Comparison of ENCODE assay signal across 17 cellular contexts in genomic region chr2:105782646-105783045, GRCh38. TPM values are rescaled to one million over a fixed set of nuclear protein-coding genes. Genes with fewer than 3 reads are reported as not detected.
DNase-seq lines count a peak whose midpoint lies in the region; ATAC-seq lines count a peak whose summit lies in the region.
"Had no signal": no experiment of that assay in that cellular context is flagged by ENCODE, and none has a peak within 500 bp of the region (broad histone marks: within the 10 kb centered on the region; RNA-seq: fewer than 3 reads in every experiment).

No MANE protein-coding gene starts in this region.

- no peaks in the 10 kb centered on the region for H3K9me3 Mint-ChIP-seq in activated T-helper 2 cell treated with anti-CD3 and anti-CD28 coated beads, Interferon-gamma antibody, Interleukin-2, Interleukin-4, amounts not matched to agents 10 μg/mL and 5 μg/mL and 100 μg/mL, durations not matched to agents 14 hours and 24 hours and 36 hours
- no peaks in the 10 kb centered on the region for H3K9me3 Mint-ChIP-seq in stimulated activated effector memory CD8-positive, alpha-beta T cell treated with anti-CD3 and anti-CD28 coated beads, Interleukin-12 subunit alpha, Interleukin-12 subunit beta, amount 100 ng/mL, for 72 hours
- H3K9me3 Mint-ChIP-seq: HFFc6 had no signal

- peak overlapping the region; percentile 50 for H3K27ac Mint-ChIP-seq in activated T-helper 2 cell treated with anti-CD3 and anti-CD28 coated beads, Interferon-gamma antibody, Interleukin-2, Interleukin-4, amounts not matched to agents 10 μg/mL and 5 μg/mL and 100 μg/mL, durations not matched to agents 14 hours and 24 hours and 36 hours
- no peak overlapping the region for H3K27ac Mint-ChIP-seq in stimulated activated effector memory CD8-positive, alpha-beta T cell treated with anti-CD3 and anti-CD28 coated beads, Interleukin-12 subunit alpha, Interleukin-12 subunit beta, amount 100 ng/mL, for 72 hours
- H3K27ac Mint-ChIP-seq: HFFc6 had no signal

- peak; percentile 63 for DNase-seq in activated effector memory CD4-positive, alpha-beta T cell treated with anti-CD3 and anti-CD28 coated beads, Interleukin-2, amount 50 U/mL, for 16 hours
- DNase-seq in activated effector memory CD4-positive, alpha-beta T cell treated with Interleukin-2 at 50 U/mL for 16 hours, result no peak
- DNase-seq in NCI-H2107 treated with DMSO at 0.1 percent for 48 hours (lab: John Stamatoyannopoulos, UW; ENCODE audit: unreplicated experiment), result peak; percentile 68
- DNase-seq in activated T-helper 2 cell treated with anti-CD3 and anti-CD28 coated beads, Interferon-gamma antibody, Interleukin-2, Interleukin-4, amounts not matched to agents 10 μg/mL and 5 μg/mL and 100 μg/mL, durations not matched to agents 14 hours and 24 hours and 36 hours (ENCODE audit: low spot score), result no peak
- DNase-seq in stimulated activated effector memory CD8-positive, alpha-beta T cell treated with anti-CD3 and anti-CD28 coated beads, Interleukin-12 subunit alpha, Interleukin-12 subunit beta, amount 100 ng/mL, for 72 hours (ENCODE audit: low spot score in 2 of 2), result no peak
- no peak for DNase-seq in AG20443 (ENCODE audit: low spot score)
- no peak for DNase-seq in SKM-1 treated with dmso at 0.1 percent for 144 hours (lab: John Stamatoyannopoulos, UW; ENCODE audit: unreplicated experiment)
- DNase-seq in activated CD4-positive, CD25-positive, alpha-beta regulatory T cell (lab: John Stamatoyannopoulos, UW), result no peak
- DNase-seq: amniotic stem cell, foreskin fibroblast, HFFc6, NCI-H1048, psoas muscle, substantia nigra, T1000 had no signal

- no peaks in the 10 kb centered on the region for H3K27me3 Mint-ChIP-seq in activated T-helper 2 cell treated with anti-CD3 and anti-CD28 coated beads, Interferon-gamma antibody, Interleukin-2, Interleukin-4, amounts not matched to agents 10 μg/mL and 5 μg/mL and 100 μg/mL, durations not matched to agents 14 hours and 24 hours and 36 hours (ENCODE audit: low read depth)

- no peak overlapping the region for H3K4me3 Mint-ChIP-seq in activated T-helper 2 cell treated with anti-CD3 and anti-CD28 coated beads, Interferon-gamma antibody, Interleukin-2, Interleukin-4, amounts not matched to agents 10 μg/mL and 5 μg/mL and 100 μg/mL, durations not matched to agents 14 hours and 24 hours and 36 hours (ENCODE audit: low read depth)
- H3K4me3 Mint-ChIP-seq in stimulated activated effector memory CD8-positive, alpha-beta T cell treated with anti-CD3 and anti-CD28 coated beads, Interleukin-12 subunit alpha, Interleukin-12 subunit beta, amount 100 ng/mL, for 72 hours, result peak overlapping the region; percentile 9
- H3K4me3 Mint-ChIP-seq: HFFc6 had no signal

- H3K36me3 Mint-ChIP-seq in activated T-helper 2 cell treated with anti-CD3 and anti-CD28 coated beads, Interferon-gamma antibody, Interleukin-2, Interleukin-4, amounts not matched to agents 10 μg/mL and 5 μg/mL and 100 μg/mL, durations not matched to agents 14 hours and 24 hours and 36 hours (ENCODE audit: low read depth), result peaks cover 43% of the 10 kb centered on the region
- H3K36me3 Mint-ChIP-seq in stimulated activated effector memory CD8-positive, alpha-beta T cell treated with anti-CD3 and anti-CD28 coated beads, Interleukin-12 subunit alpha, Interleukin-12 subunit beta, amount 100 ng/mL, for 72 hours, result peaks cover 37% of the 10 kb centered on the region

- intact Hi-C loops in activated T-helper 2 cell treated with anti-CD3 and anti-CD28 coated beads, Interferon-gamma antibody, Interleukin-2, Interleukin-4, amounts not matched to agents 10 μg/mL and 5 μg/mL and 100 μg/mL, durations not matched to agents 14 hours and 24 hours and 36 hours (cut with micrococcal nuclease), result loop anchor here (10.0 kb wide), 1 partner anchor 208 kb away; no protein-coding TSS in a partner anchor

- peaks cover 83% of the 10 kb centered on the region for H3K4me1 Mint-ChIP-seq in activated T-helper 2 cell treated with anti-CD3 and anti-CD28 coated beads, Interferon-gamma antibody, Interleukin-2, Interleukin-4, amounts not matched to agents 10 μg/mL and 5 μg/mL and 100 μg/mL, durations not matched to agents 14 hours and 24 hours and 36 hours (ENCODE audit: low read depth)
- H3K4me1 Mint-ChIP-seq in stimulated activated effector memory CD8-positive, alpha-beta T cell treated with anti-CD3 and anti-CD28 coated beads, Interleukin-12 subunit alpha, Interleukin-12 subunit beta, amount 100 ng/mL, for 72 hours, result peaks cover 81% of the 10 kb centered on the region

- ATAC-seq in stimulated activated effector memory CD8-positive, alpha-beta T cell treated with anti-CD3 and anti-CD28 coated beads, Interleukin-12 subunit alpha, Interleukin-12 subunit beta, amount 100 ng/mL, for 72 hours, result no peak
- ATAC-seq: left lobe of liver, Right ventricle myocardium inferior had no signal

RNA-seq across cellular contexts. Expression of gene NCK2, which starts 37.9 kb away (rescaled TPM):
- total RNA-seq in activated T-helper 2 cell treated with anti-CD3 and anti-CD28 coated beads, Interferon-gamma antibody, Interleukin-2, Interleukin-4, amounts not matched to agents 10 μg/mL and 5 μg/mL and 100 μg/mL, durations not matched to agents 14 hours and 24 hours and 36 hours, result 72.4 and 73.9 TPM in 2 replicates

Comparison
In these comparisons a context has a peak if more than half of its experiments do, and no peak if none do; other contexts are left out.
1. DNase-seq: peak in activated effector memory CD4-positive, alpha-beta T cell treated with anti-CD3 and anti-CD28 coated beads, Interleukin-2, amount 50 U/mL, for 16 hours (single experiment) and NCI-H2107 treated with DMSO at 0.1 percent for 48 hours (single experiment); none in activated effector memory CD4-positive, alpha-beta T cell treated with Interleukin-2 at 50 U/mL for 16 hours (single experiment), activated T-helper 2 cell treated with anti-CD3 and anti-CD28 coated beads, Interferon-gamma antibody, Interleukin-2, Interleukin-4, amounts not matched to agents 10 μg/mL and 5 μg/mL and 100 μg/mL, durations not matched to agents 14 hours and 24 hours and 36 hours (single experiment), stimulated activated effector memory CD8-positive, alpha-beta T cell treated with anti-CD3 and anti-CD28 coated beads, Interleukin-12 subunit alpha, Interleukin-12 subunit beta, amount 100 ng/mL, for 72 hours (0 of 2), AG20443 (single experiment), SKM-1 treated with dmso at 0.1 percent for 144 hours (single experiment) and activated CD4-positive, CD25-positive, alpha-beta regulatory T cell (0 of 4).